1 cellular context compared by ENCODE assay signal in genomic region chr3:171183042-171183441, GRCh38.
TF ChIP-seq lines count a peak whose summit lies in the region.

No MANE protein-coding gene starts in this region.

TF ChIP-seq in K562, 482 proteins besides CTCF, POLR2A, EP300 and RAD21 (continued from another document and continues in another):
- peak in 1 of 2 experiments; percentile 87; a peak in 2 of 4 replicates for TF ChIP-seq ZMIZ1 (IDR thresholded peaks at IDR 0.05; ENCODE audit: low read depth in 2 of 2, low read length in 2 of 2)
- TF ChIP-seq NCOR1 (IDR thresholded peaks at IDR 0.05), result peak; percentile 94
- TF ChIP-seq ZNF263 (CRISPR knock-in tag; IDR thresholded peaks at IDR 0.05; ENCODE audit: borderline replicate concordance), result peak; percentile 89
- no peak for TF ChIP-seq TCFL5 (CRISPR knock-in tag; conservative IDR thresholded peaks at IDR 0.05)
- peak; percentile 87 for TF ChIP-seq SMARCE1 (IDR thresholded peaks at IDR 0.05)
- peak; percentile 64 for TF ChIP-seq ZBTB2 (IDR thresholded peaks at IDR 0.05)
- peak; percentile 94 for TF ChIP-seq SMARCA4 (IDR thresholded peaks at IDR 0.05)
- no peak for TF ChIP-seq SRF (CRISPR knock-in tag; IDR thresholded peaks at IDR 0.05)
- TF ChIP-seq ZBTB40 (IDR thresholded peaks at IDR 0.05), result peak; percentile 66
- TF ChIP-seq ZBTB40 (CRISPR knock-in tag; IDR thresholded peaks at IDR 0.05), result no peak
- no peak for TF ChIP-seq SMAD1 (IDR thresholded peaks at IDR 0.05; ENCODE audit: low read depth, low read length, partially characterized antibody)
- TF ChIP-seq DEAF1 (CRISPR knock-in tag; IDR thresholded peaks at IDR 0.05), result peak; percentile 58
- TF ChIP-seq SMAD4 (CRISPR knock-in tag; conservative IDR thresholded peaks at IDR 0.05), result peak; percentile 74
- TF ChIP-seq ZNF445 (CRISPR knock-in tag; IDR thresholded peaks at IDR 0.05; ENCODE audit: low read depth), result no peak
- peak; percentile 86 for TF ChIP-seq LEF1 (IDR thresholded peaks at IDR 0.05)
- TF ChIP-seq ZZZ3 (IDR thresholded peaks at IDR 0.05), result no peak
- 0 out of 2 replicates have a peak, but pooled peaks have one; percentile 19 for TF ChIP-seq ZNF668 (CRISPR knock-in tag; IDR thresholded peaks at IDR 0.05)
- peak; percentile 64 for TF ChIP-seq ZFP36 (IDR thresholded peaks at IDR 0.05; ENCODE audit: low read depth, low read length, partially characterized antibody)
- TF ChIP-seq CBFA2T2 (conservative IDR thresholded peaks at IDR 0.05), result peak; percentile 96
- peak; percentile 62; the same call in 1 of the 2 replicates for TF ChIP-seq ARID3A (IDR thresholded peaks at IDR 0.05; ENCODE audit: borderline replicate concordance, low read depth, low read length)
- peak; percentile 75 for TF ChIP-seq PKNOX1 (IDR thresholded peaks at IDR 0.05)
- TF ChIP-seq ZNF766 (CRISPR knock-in tag; conservative IDR thresholded peaks at IDR 0.05), result 0 out of 2 replicates have a peak, but pooled peaks have one; percentile 37
- no peak for TF ChIP-seq ZNF77 (CRISPR knock-in tag; IDR thresholded peaks at IDR 0.05)
- peak; percentile 95 for TF ChIP-seq POLR2AphosphoS5 (IDR thresholded peaks at IDR 0.05; ENCODE audit: control insufficient read depth, insufficient read depth, low read depth, low read length)
- TF ChIP-seq BACH1 (tag; IDR thresholded peaks at IDR 0.05), result 0 out of 2 replicates have a peak, but pooled peaks have one; percentile 28
- peak; percentile 64 for TF ChIP-seq CCNT2 (IDR thresholded peaks at IDR 0.05; ENCODE audit: borderline replicate concordance, extremely low read depth, insufficient read length, low read depth, low read length)
- peak; percentile 47; the same call in 1 of the 2 replicates for TF ChIP-seq SMC3 (conservative IDR thresholded peaks at IDR 0.05; ENCODE audit: insufficient read depth, low read depth, low read length)
- no peak for TF ChIP-seq ZNF282 (CRISPR knock-in tag; IDR thresholded peaks at IDR 0.05)
- no peak for TF ChIP-seq TCF7L2 (IDR thresholded peaks at IDR 0.05; ENCODE audit: low read depth, low read length)
- peak; percentile 65 for TF ChIP-seq CREM (IDR thresholded peaks at IDR 0.05; ENCODE audit: low read depth)
- TF ChIP-seq CCAR2 (IDR thresholded peaks at IDR 0.05; ENCODE audit: low read depth, low read length), result no peak
- TF ChIP-seq ARNT (IDR thresholded peaks at IDR 0.05), result peak; percentile 87 to 89; a peak in 3 of 4 replicates
- peak; percentile 48 for TF ChIP-seq E2F8 (IDR thresholded peaks at IDR 0.05; ENCODE audit: low read depth, partially characterized antibody)
- TF ChIP-seq EP400 (IDR thresholded peaks at IDR 0.05), result peak; percentile 33; the same call in 1 of the 2 replicates
- peak; percentile 90 for TF ChIP-seq NFIC (IDR thresholded peaks at IDR 0.05)
- TF ChIP-seq JUND (IDR thresholded peaks at IDR 0.05; ENCODE audit: borderline replicate concordance, low read depth, low read length), result peak; percentile 63; the same call in 1 of the 2 replicates
- peak; percentile 52; the same call in 1 of the 3 replicates for TF ChIP-seq JUND (tag; IDR thresholded peaks at IDR 0.05; ENCODE audit: borderline replicate concordance, low read depth, low read length)
- TF ChIP-seq CBFA2T3 (IDR thresholded peaks at IDR 0.05), result peak; percentile 98
- no peak for TF ChIP-seq SLC30A9 (CRISPR knock-in tag; IDR thresholded peaks at IDR 0.05)
- peak; percentile 45 for TF ChIP-seq USF1 (CRISPR knock-in tag; IDR thresholded peaks at IDR 0.05)
